1 cellular context compared by ENCODE assay signal in genomic region chr19:36837902-36838783, GRCh38.
A peak's percentile ranks its signal among the peaks of the same experiment; 100 is the strongest.
TF ChIP-seq lines count a peak whose summit lies in the region.

Gene ZNF790, minus strand, starts transcription at chr19:36838387. Its CDS starts 12,768 bp downstream, at chr19:36825619.

TF ChIP-seq in K562, 482 proteins besides CTCF, POLR2A, EP300 and RAD21 (continued from another document):
- TF ChIP-seq PKNOX1 (IDR thresholded peaks at IDR 0.05) (peak; percentile 72), PHTF2 (CRISPR knock-in tag; IDR thresholded peaks at IDR 0.05) (no peak), MLX (CRISPR knock-in tag; conservative IDR thresholded peaks at IDR 0.05) (no peak), AFF1 (IDR thresholded peaks at IDR 0.05; ENCODE audit: low read depth in 1 of 2, partially characterized antibody in 2 of 2) (peak in 1 of 2 experiments; percentile 89), SUPT5H (IDR thresholded peaks at IDR 0.05) (peak; percentile 44; the same call in 1 of the 2 replicates), ELF1 (tag; IDR thresholded peaks at IDR 0.05) (peak; percentile 73), RBFOX2 (IDR thresholded peaks at IDR 0.05; ENCODE audit: low read depth, low read length) (peak; percentile 69), ZNF324 (CRISPR knock-in tag; IDR thresholded peaks at IDR 0.05) (no peak), POLR2G (IDR thresholded peaks at IDR 0.05; ENCODE audit: low read depth, low read length) (peak; percentile 76), CBX1 (IDR thresholded peaks at IDR 0.05; ENCODE audit: low read depth) (no peak), NFXL1 (CRISPR knock-in tag; IDR thresholded peaks at IDR 0.05) (no peak), GMEB1 (CRISPR knock-in tag; IDR thresholded peaks at IDR 0.05) (peak; percentile 78), ZNF143 (CRISPR knock-in tag; IDR thresholded peaks at IDR 0.05) (peak; percentile 73), FOXJ2 (tag; IDR thresholded peaks at IDR 0.05) (no peak), PHF8 (IDR thresholded peaks at IDR 0.05; ENCODE audit: borderline replicate concordance, low read length) (peak; percentile 33; the same call in 1 of the 2 replicates), ZNF316 (IDR thresholded peaks at IDR 0.05) (no peak), KLF1 (tag; IDR thresholded peaks at IDR 0.05) (0 out of 2 replicates have a peak, but pooled peaks have one; percentile 26)
TF ChIP-seq in K562: peak in this region for 37.
